In genomic region chr1:55490556-55490955, GRCh38 we compare ENCODE assay signal across 22 cellular contexts.
DNase-seq lines count a peak whose midpoint lies in the region; TF ChIP-seq lines count a peak whose summit lies in the region.
"Had no signal": no experiment of that assay in that cellular context is flagged by ENCODE, and none has a peak within 500 bp of the region (broad histone marks: within the 10 kb centered on the region; RNA-seq: fewer than 3 reads in every experiment).

No MANE protein-coding gene starts in this region.

- peaks cover 12% of the 10 kb centered on the region for H3K4me1 ChIP-seq in mammary epithelial cell (ENCODE audit: insufficient read depth, low read length)
- H3K4me1 ChIP-seq: A549, parathyroid adenoma, right lobe of liver had no signal

- no peak overlapping the region for H3K27ac ChIP-seq in mammary epithelial cell (ENCODE audit: insufficient read depth, low read depth, low read length)
- no peak overlapping the region for H3K27ac ChIP-seq in RWPE1
- H3K27ac ChIP-seq: parathyroid adenoma, PC-9, right lobe of liver, SJSA1, VCaP had no signal

- no peaks in the 10 kb centered on the region for H3K27me3 ChIP-seq in mammary epithelial cell (ENCODE audit: insufficient read depth, low read length)
- H3K27me3 ChIP-seq: right lobe of liver, SJSA1 had no signal

- H3K9ac ChIP-seq in mammary epithelial cell (ENCODE audit: insufficient read depth, low read length), result no peak overlapping the region
- H3K9ac ChIP-seq: parathyroid adenoma had no signal

- TF ChIP-seq CTCF in mammary epithelial cell (conservative IDR thresholded peaks at IDR 0.05 in 1 of 2, IDR thresholded peaks at IDR 0.05 in 1 of 2; ENCODE audit: extremely low read depth in 1 of 2, insufficient read depth in 1 of 2, low read depth in 1 of 2, low read length in 2 of 2) (no peak), RWPE1 (conservative IDR thresholded peaks at IDR 0.05; ENCODE audit: low read depth) (no peak)

- in situ Hi-C loops in mammary epithelial cell (cut with MboI; ENCODE audit: low sequenced_read_pairs in 2 of 2), result loop anchor here (25.0 kb wide), 2 partner anchors 397 to 1097 kb away; partner anchors contain the start of gene PLPP3 (in 1 of the 2)

- no peaks in the 10 kb centered on the region for H3K36me3 ChIP-seq in mammary epithelial cell (ENCODE audit: insufficient read depth, low read length)
- H3K36me3 ChIP-seq: right lobe of liver, SJSA1 had no signal

- no peaks in the 10 kb centered on the region for H4K20me1 ChIP-seq in mammary epithelial cell (ENCODE audit: insufficient read depth, low read length)

- BruUV-seq in mammary epithelial cell (replicated peaks; lab: Mats Ljungman, UMichigan), result no TSS peak

- CTCF ChIA-PET in mammary epithelial cell (lab: Charles Lee; ENCODE audit: low non-redundant PET), result no interaction called here
- CTCF ChIA-PET in RWPE1 (lab: Yijun Ruan, JAX), result interaction anchor here (0.6 kb wide), 3 partner anchors 46 to 1017 kb away, joined by 3 to 5 read pairs (median 4); no protein-coding TSS in a partner anchor

- no peaks in the 10 kb centered on the region for H3K79me2 ChIP-seq in mammary epithelial cell (ENCODE audit: insufficient read depth, low read length)
- H3K79me2 ChIP-seq: parathyroid adenoma had no signal

- H3K4me3 ChIP-seq in mammary epithelial cell (replicated peaks in 1 of 3; ENCODE audit: insufficient read depth in 1 of 3, low read depth in 2 of 3, low read length in 3 of 3), result no peak overlapping the region
- H3K4me3 ChIP-seq: A549, PC-9, right lobe of liver, SJSA1 had no signal

- peak overlapping the region; percentile 12 for H3K4me2 ChIP-seq in mammary epithelial cell (ENCODE audit: insufficient read depth, low read depth, low read length)
- H3K4me2 ChIP-seq: A549, PC-9 had no signal

- DNase-seq in AG08395 (ENCODE audit: low spot score), result peak; percentile 50
- DNase-seq in HS-27A (ENCODE audit: low read depth), result peak; percentile 59
- peak; percentile 19 for DNase-seq in mammary epithelial cell
- peak; percentile 15 for DNase-seq in iris pigment epithelial cell (ENCODE audit: low read depth)
- no peak for DNase-seq in AML-193 (lab: John Stamatoyannopoulos, UW)
- no peak for DNase-seq in GF-D8 (lab: John Stamatoyannopoulos, UW)
- no peak for DNase-seq in RWPE1 (ENCODE audit: low spot score)
- DNase-seq in hypothalamus (lab: John Stamatoyannopoulos, UW), result no peak
- DNase-seq: activated CD4-positive, alpha-beta T cell treated with anti-CD3 and anti-CD28 coated beads, Interleukin-2, amount 50 U/mL, for 1 hour; aorta; Kasumi-1; natural killer cell; NCI-H1092; NCI-H2029; NCI-H446; PC-9; right lobe of liver; T-helper 17 cell had no signal

- intact Hi-C loops in mammary epithelial cell (cut with micrococcal nuclease), result no loop called here

- dilution Hi-C loops in mammary epithelial cell (cut with HindIII; ENCODE audit: low sequenced_read_pairs), result no loop called here

- no peaks in the 10 kb centered on the region for H3K9me3 ChIP-seq in mammary epithelial cell (replicated peaks; ENCODE audit: insufficient read depth, low read length)
- H3K9me3 ChIP-seq: A549, right lobe of liver, SJSA1 had no signal

- WGBS in mammary epithelial cell (ENCODE audit: low coverage, missing lambda C conversion rate), result 0% methylated on average over 1 of the region's 1 CpG

- peak overlapping the region; percentile 74 for H2AFZ ChIP-seq in mammary epithelial cell (ENCODE audit: low read depth, low read length)
- H2AFZ ChIP-seq: parathyroid adenoma, PC-9 had no signal

- POLR2A ChIA-PET in RWPE1 (lab: Yijun Ruan, JAX; ENCODE audit: low non-redundant PET), result no interaction called here

Comparison
In these comparisons a context has a peak if more than half of its experiments do, and no peak if none do; other contexts are left out.
1. DNase-seq: peak in AG08395 (single experiment), HS-27A (single experiment), mammary epithelial cell (single experiment) and iris pigment epithelial cell (single experiment); none in AML-193 (0 of 2), GF-D8 (single experiment), RWPE1 (single experiment) and hypothalamus (0 of 51).